ENCODE assay signal across 9 cellular contexts in genomic region chr2:42964444-42965081, GRCh38.
DNase-seq lines count a peak whose midpoint lies in the region; ATAC-seq and TF ChIP-seq lines count a peak whose summit lies in the region.
"Had no signal": no experiment of that assay in that cellular context is flagged by ENCODE, and none has a peak within 500 bp of the region (broad histone marks: within the 10 kb centered on the region; RNA-seq: fewer than 3 reads in every experiment).

No MANE protein-coding gene starts in this region.

- H3K4me3 ChIP-seq in thoracic aorta = no peak overlapping the region
- H3K4me3 ChIP-seq in A673 (ENCODE audit: low read depth, low read length, poor library complexity, severe bottlenecking) = no peak overlapping the region

- no peak for ATAC-seq in thoracic aorta (ENCODE audit: insufficient number of reproducible peaks, low FRiP score, low read depth)
- no peak for ATAC-seq in HG03139 (IDR thresholded peaks at IDR 0.05; ENCODE audit: unreplicated experiment)
- ATAC-seq in HG03342 (IDR thresholded peaks at IDR 0.05; ENCODE audit: unreplicated experiment) = no peak

- intact Hi-C loops in A673 (cut with micrococcal nuclease; ENCODE audit: unreplicated experiment) = no loop called here

- TF ChIP-seq CTCF in thoracic aorta (IDR thresholded peaks at IDR 0.05) (no peak), A673 (conservative IDR thresholded peaks at IDR 0.05; ENCODE audit: low read depth, low read length) (no peak)

- CTCF ChIA-PET in A673 (lab: Charles Lee) = interaction anchor here (0.7 kb wide), 1 partner anchor 725 kb away, joined by 5 read pairs; no protein-coding TSS in a partner anchor

- H3K27ac ChIP-seq in thoracic aorta = peak overlapping the region; percentile 91 to 92
- no peak overlapping the region for H3K27ac ChIP-seq in A673 (ENCODE audit: low read depth, low read length, poor library complexity, severe bottlenecking)

- BruUV-seq in A673 (replicated peaks; lab: Mats Ljungman, UMichigan) = no TSS peak

- POLR2A ChIA-PET in A673 (lab: Charles Lee; ENCODE audit: low non-redundant PET) = no interaction called here

- H3K27me3 ChIP-seq in thoracic aorta (replicated peaks; ENCODE audit: insufficient read depth) = no peaks in the 10 kb centered on the region
- no peaks in the 10 kb centered on the region for H3K27me3 ChIP-seq in A673 (replicated peaks; ENCODE audit: insufficient read depth, low read depth, low read length, poor library complexity)

- no peaks in the 10 kb centered on the region for H3K36me3 ChIP-seq in thoracic aorta
- no peaks in the 10 kb centered on the region for H3K36me3 ChIP-seq in A673 (ENCODE audit: insufficient read depth, low read length, poor library complexity, severe bottlenecking)

- H3K4me1 ChIP-seq in thoracic aorta (ENCODE audit: control insufficient read depth in 1 of 2, low read depth in 2 of 2) (peaks cover 45 to 88% of the 10 kb centered on the region in 2 donors), A673 (ENCODE audit: insufficient read depth, low read length, poor library complexity, severe bottlenecking) (no peaks in the 10 kb centered on the region)

- DNase-seq in HK-2 (ENCODE audit: unreplicated experiment) (peak; percentile 79), amygdala (lab: John Stamatoyannopoulos, UW) (peak in 34 of 56 donors; percentile 14 to 73 (median 40)), hepatic stellate cell (ENCODE audit: low spot score) (peak; percentile 91), thoracic aorta (ENCODE audit: low spot score) (peak; percentile 66), A673 (ENCODE audit: low spot score) (no peak), activated gamma-delta T cell (lab: John Stamatoyannopoulos, UW) (no peak)
- DNase-seq: activated B cell treated with CpG ODN at 0.5 μM for 24 hours had no signal

- H3K9me3 ChIP-seq in thoracic aorta (no peaks in the 10 kb centered on the region), A673 (ENCODE audit: low read depth, low read length, poor library complexity, severe bottlenecking) (no peaks in the 10 kb centered on the region)

Comparison
In these comparisons a context has a peak if more than half of its experiments do, and no peak if none do; other contexts are left out.
1. DNase-seq: peak in HK-2 (single experiment), amygdala (34 of 56), hepatic stellate cell (single experiment) and thoracic aorta (single experiment); none in A673 (single experiment) and activated gamma-delta T cell (single experiment).